ENCODE assay signal across 26 cellular contexts in the genomic region with DNA sequence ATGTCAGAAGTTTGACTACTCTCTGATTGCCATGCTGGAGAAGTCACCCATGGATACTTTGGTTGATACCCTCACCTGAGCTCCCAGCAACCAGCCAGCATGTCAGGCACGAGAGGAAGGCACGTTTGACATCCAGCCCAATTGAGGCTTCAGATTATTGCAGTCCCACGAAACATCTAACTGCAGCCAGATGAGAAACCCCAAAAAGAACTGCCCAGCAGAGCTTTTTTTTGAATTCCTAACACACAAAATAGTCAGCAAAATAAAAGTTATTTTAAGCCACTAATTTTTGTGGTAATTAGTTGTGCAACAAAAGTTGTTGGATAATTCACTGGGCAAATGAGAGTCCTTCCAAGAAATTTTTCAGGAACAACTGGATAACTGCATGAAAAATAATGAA.
"Had no signal": no experiment of that assay in that cellular context is flagged by ENCODE, and none has a peak within 500 bp of the region (broad histone marks: within the 10 kb centered on the region; RNA-seq: fewer than 3 reads in every experiment).

No MANE protein-coding gene starts in this region.

- H3K27me3 ChIP-seq: stomach, suprapubic skin, testis, thyroid gland, tibial artery, tibial nerve, transverse colon, upper lobe of left lung, upper lobe of right lung, uterus, vagina had no signal

- H3K27ac ChIP-seq: stomach, suprapubic skin, testis, thoracic aorta, thyroid gland, tibial artery, tibial nerve, transverse colon, upper lobe of left lung, upper lobe of right lung, uterus, vagina had no signal

- H3K9me3 ChIP-seq: stomach, testis, thoracic aorta, thyroid gland, tibial artery, transverse colon, upper lobe of left lung, upper lobe of right lung, uterus, vagina had no signal

- H3K4me3 ChIP-seq: stomach, suprapubic skin, testis, thoracic aorta, thyroid gland, tibial artery, tibial nerve, transverse colon, upper lobe of left lung, upper lobe of right lung, uterus, vagina had no signal

- H3K4me1 ChIP-seq: suprapubic skin, testis, thyroid gland, tibial artery, tibial nerve, transverse colon, upper lobe of left lung, upper lobe of right lung, uterus, vagina had no signal

- ATAC-seq: stimulated activated effector memory CD8-positive, alpha-beta T cell treated with anti-CD3 and anti-CD28 coated beads, Interleukin-12 subunit alpha, Interleukin-12 subunit beta, amount 100 ng/mL, for 72 hours; stimulated activated memory B cell treated with anti-CD40 and anti-IgM and Interleukin-4, amounts not matched to agents 10 μg/mL and 1 μg/mL and 100 μg/mL, for 72 hours; stimulated activated naive B cell treated with anti-CD40 and anti-IgM and Interleukin-4, amounts not matched to agents 10 μg/mL and 1 μg/mL and 100 μg/mL, for 72 hours; stimulated activated naive CD8-positive, alpha-beta T cell treated with anti-CD3 and anti-CD28 coated beads, Interleukin-15, amount 100 ng/mL, for 72 hours; stimulated activated naive CD8-positive, alpha-beta T cell treated with anti-CD3 and anti-CD28 coated beads, Interleukin-15, Interleukin-2, amounts not matched to agents 100 U/mL and 50 U/mL, for 24 hours; upper lobe of right lung had no signal

- DNase-seq: stimulated activated CD4-positive, alpha-beta T cell treated with anti-CD3 and anti-CD28 coated beads, Interleukin-2, amount 100 ng/mL, for 48 hours; stimulated activated CD4-positive, alpha-beta T cell treated with anti-CD3 and anti-CD28 coated beads, Interleukin-4, amount 100 ng/mL, for 1 hour; stimulated activated CD4-positive, alpha-beta T cell treated with anti-CD3 and anti-CD28 coated beads, Interleukin-4, amount 100 ng/mL, for 24 hours; stimulated activated CD4-positive, alpha-beta T cell treated with anti-CD3 and anti-CD28 coated beads, Interleukin-4, amount 100 ng/mL, for 4 hours; stimulated activated CD8-positive, alpha-beta memory T cell treated with anti-CD3 and anti-CD28 coated beads, Interleukin-4, amount 100 ng/mL, for 48 hours; stimulated activated naive B cell treated with anti-CD40 and anti-IgM and Interleukin-4, amounts not matched to agents 10 μg/mL and 1 μg/mL and 100 μg/mL, for 72 hours; stimulated activated naive CD4-positive, alpha-beta T cell; stimulated activated naive CD4-positive, alpha-beta T cell treated with Interleukin-2 at 50 U/mL for 16 hours; stimulated activated naive CD8-positive, alpha-beta T cell treated with anti-CD3 and anti-CD28 coated beads, Interleukin-15, amount 100 ng/mL, for 72 hours; stimulated activated naive CD8-positive, alpha-beta T cell treated with anti-CD3 and anti-CD28 coated beads, Interleukin-15, Interleukin-2, amounts not matched to agents 100 U/mL and 50 U/mL, for 24 hours; stomach; substantia nigra; testis; thyroid gland; tibial artery; transverse colon; trophoblast cell; upper lobe of left lung; upper lobe of right lung; uterus had no signal

- H3K36me3 ChIP-seq: stomach, suprapubic skin, thoracic aorta, thyroid gland, tibial artery, tibial nerve, transverse colon, upper lobe of left lung, upper lobe of right lung, uterus, vagina had no signal
